ENCODE assay signal across 8 cellular contexts in genomic region chr19:35745328-35746086, GRCh38. TPM values are rescaled to one million over a fixed set of nuclear protein-coding genes. Genes with fewer than 3 reads are reported as not detected.
DNase-seq lines count a peak whose midpoint lies in the region; ATAC-seq, FAIRE-seq and TF ChIP-seq lines count a peak whose summit lies in the region.

Gene PSENEN, plus strand, starts transcription at chr19:35745651. Its CDS starts 280 bp downstream, at chr19:35745931.
Gene U2AF1L4, minus strand, starts transcription at chr19:35745418. Its CDS starts 27 bp downstream, at chr19:35745391.

- ATAC-seq in HG03439 (IDR thresholded peaks at IDR 0.05; ENCODE audit: unreplicated experiment) = peak; percentile 44

- DNase-seq in AG10803 (ENCODE audit: low read depth) = peak; percentile 99
- DNase-seq in GM19238 (ENCODE audit: insufficient read length, low spot score) = peak; percentile 76
- peak; percentile 99 to 100 for DNase-seq in NCI-H524 (lab: John Stamatoyannopoulos, UW)
- peak; percentile 84 to 87 for DNase-seq in activated CD4-positive, alpha-beta T cell treated with anti-CD3 and anti-CD28 coated beads for 24 hours (ENCODE audit: low read depth in 2 of 2)
- peak; percentile 98 for DNase-seq in cerebellum (ENCODE audit: low spot score)
- DNase-seq in keratinocyte (ENCODE audit: low read depth, low spot score) = peak; percentile 96
- peak; percentile 90 to 93 (median 90) for DNase-seq in stimulated activated CD4-positive, alpha-beta T cell treated with anti-CD3 and anti-CD28 coated beads, Interleukin-12 subunit alpha, Interleukin-12 subunit beta, amount 100 ng/mL, for 48 hours (ENCODE audit: low read depth in 2 of 3, low spot score in 1 of 3)

- peak within 1 kb of the TSS; percentile 94 for H3K27ac ChIP-seq in keratinocyte (ENCODE audit: control insufficient read depth, insufficient read depth, low read length)

- TF ChIP-seq CTCF in AG10803 (conservative IDR thresholded peaks at IDR 0.05; ENCODE audit: low read length) (no peak), keratinocyte (optimal IDR thresholded peaks at IDR 0.05 in 1 of 3, IDR thresholded peaks at IDR 0.05 in 1 of 3, conservative IDR thresholded peaks at IDR 0.05 in 1 of 3; ENCODE audit: extremely low read depth in 1 of 3, insufficient read depth in 2 of 3, low read length in 3 of 3) (no peak)

- H2AFZ ChIP-seq in keratinocyte (ENCODE audit: control insufficient read depth, low read length) = peak within 1 kb of the TSS; percentile 87

- no peaks in the 10 kb centered on the region for H4K20me1 ChIP-seq in keratinocyte (ENCODE audit: control insufficient read depth, extremely low read depth, insufficient read depth, low read length)

- H3K9me1 ChIP-seq in keratinocyte (ENCODE audit: control insufficient read depth, extremely low read depth, insufficient read depth, low read length) = no peaks in the 10 kb centered on the region

- peaks cover 30% of the 10 kb centered on the region for H3K4me1 ChIP-seq in keratinocyte (ENCODE audit: control insufficient read depth, extremely low read depth, insufficient read depth, low read length)

- FAIRE-seq in keratinocyte (lab: Jason Lieb, UNC) = peak; percentile 68

- H3K4me3 ChIP-seq in AG10803 (ENCODE audit: low read length) (peak within 1 kb of the TSS; percentile 89), keratinocyte (ENCODE audit: control insufficient read depth in 2 of 3, extremely low read depth in 1 of 3, insufficient read depth in 2 of 3, low read depth in 1 of 3, low read length in 3 of 3) (peak within 1 kb of the TSS; percentile 65 to 100 (median 98))

- dilution Hi-C loops in keratinocyte (cut with MboI; ENCODE audit: extremely low pct_ligation_motif_present, low sequenced_read_pairs) = no loop called here

- H3K27me3 ChIP-seq in keratinocyte (ENCODE audit: control insufficient read depth, extremely low read depth, insufficient read depth, low read length) = no peaks in the 10 kb centered on the region

- H3K79me2 ChIP-seq in keratinocyte (ENCODE audit: control insufficient read depth, insufficient read depth, low read length) = peaks cover 30% of the 10 kb centered on the region

- H3K9me3 ChIP-seq in keratinocyte (ENCODE audit: control insufficient read depth, low read depth, low read length) = no peaks in the 10 kb centered on the region

- peaks cover 6 to 10% of the 10 kb centered on the region in 2 experiments for H3K36me3 ChIP-seq in keratinocyte (ENCODE audit: control insufficient read depth in 2 of 2, extremely low read depth in 1 of 2, insufficient read depth in 2 of 2, low read length in 2 of 2)

- H3K9ac ChIP-seq in keratinocyte (ENCODE audit: control insufficient read depth, extremely low read depth, insufficient read depth, low read length) = peak within 1 kb of the TSS; percentile 93

- H3K4me2 ChIP-seq in keratinocyte (ENCODE audit: control insufficient read depth, extremely low read depth, insufficient read depth, low read depth, low read length) = peak within 1 kb of the TSS; percentile 92

RNA-seq across cellular contexts. Expression of gene PSENEN, which starts in this region (rescaled TPM):
- 11.3 TPM for total RNA-seq in cerebellum
- 36.2 to 53.8 TPM (median 49.7 TPM) in 3 replicates for polyA plus RNA-seq in keratinocyte
- 3.1 TPM for polyA plus RNA-seq in keratinocyte (2011; ENCODE audit: low read depth)
- 49.4 and 58.2 TPM in 2 replicates for polyA plus RNA-seq in keratinocyte (2011; cell fraction: cytosol; rRNA removed)
- 36.8 and 56.0 TPM in 2 replicates for polyA plus RNA-seq in keratinocyte (2011; cell fraction: nucleus; rRNA removed)
- 70.6 and 72.7 TPM in 2 replicates for polyA plus RNA-seq in keratinocyte (2012; ENCODE audit: low replicate concordance)
- polyA minus RNA-seq in keratinocyte = 33.1 to 60.8 TPM (median 41.5 TPM) in 3 replicates
- 14.2 TPM for polyA minus RNA-seq in keratinocyte (2011; cell fraction: cytosol; rRNA and poly(A)+ RNA removed)
- 13.9 and 15.4 TPM in 2 replicates for polyA minus RNA-seq in keratinocyte (2011; cell fraction: nucleus; rRNA and poly(A)+ RNA removed)

RNA-seq across cellular contexts. Expression of gene U2AF1L4, which starts in this region (rescaled TPM):
- 8.6 TPM for total RNA-seq in cerebellum
- polyA plus RNA-seq in keratinocyte = 8.9 to 14.7 TPM (median 11.4 TPM) in 3 replicates
- polyA plus RNA-seq in keratinocyte (2011; ENCODE audit: low read depth) = 1.8 TPM
- 6.4 and 10.2 TPM in 2 replicates for polyA plus RNA-seq in keratinocyte (2011; cell fraction: cytosol; rRNA removed)
- 27.2 and 32.1 TPM in 2 replicates for polyA plus RNA-seq in keratinocyte (2011; cell fraction: nucleus; rRNA removed)
- polyA plus RNA-seq in keratinocyte (2012; ENCODE audit: low replicate concordance) = 9.0 and 12.1 TPM in 2 replicates
- polyA minus RNA-seq in keratinocyte = 4.3 to 8.7 TPM (median 8.3 TPM) in 3 replicates
- 3.5 TPM for polyA minus RNA-seq in keratinocyte (2011; cell fraction: cytosol; rRNA and poly(A)+ RNA removed)
- 3.8 and 4.7 TPM in 2 replicates for polyA minus RNA-seq in keratinocyte (2011; cell fraction: nucleus; rRNA and poly(A)+ RNA removed)

Comparison
In these comparisons a context has a peak if more than half of its experiments do, and no peak if none do; other contexts are left out.
1. Peak in every context shown above with its lines: DNase-seq, ATAC-seq, H3K4me3 ChIP-seq and H3K27ac ChIP-seq.